9 cellular contexts compared by ENCODE assay signal in the genomic region with DNA sequence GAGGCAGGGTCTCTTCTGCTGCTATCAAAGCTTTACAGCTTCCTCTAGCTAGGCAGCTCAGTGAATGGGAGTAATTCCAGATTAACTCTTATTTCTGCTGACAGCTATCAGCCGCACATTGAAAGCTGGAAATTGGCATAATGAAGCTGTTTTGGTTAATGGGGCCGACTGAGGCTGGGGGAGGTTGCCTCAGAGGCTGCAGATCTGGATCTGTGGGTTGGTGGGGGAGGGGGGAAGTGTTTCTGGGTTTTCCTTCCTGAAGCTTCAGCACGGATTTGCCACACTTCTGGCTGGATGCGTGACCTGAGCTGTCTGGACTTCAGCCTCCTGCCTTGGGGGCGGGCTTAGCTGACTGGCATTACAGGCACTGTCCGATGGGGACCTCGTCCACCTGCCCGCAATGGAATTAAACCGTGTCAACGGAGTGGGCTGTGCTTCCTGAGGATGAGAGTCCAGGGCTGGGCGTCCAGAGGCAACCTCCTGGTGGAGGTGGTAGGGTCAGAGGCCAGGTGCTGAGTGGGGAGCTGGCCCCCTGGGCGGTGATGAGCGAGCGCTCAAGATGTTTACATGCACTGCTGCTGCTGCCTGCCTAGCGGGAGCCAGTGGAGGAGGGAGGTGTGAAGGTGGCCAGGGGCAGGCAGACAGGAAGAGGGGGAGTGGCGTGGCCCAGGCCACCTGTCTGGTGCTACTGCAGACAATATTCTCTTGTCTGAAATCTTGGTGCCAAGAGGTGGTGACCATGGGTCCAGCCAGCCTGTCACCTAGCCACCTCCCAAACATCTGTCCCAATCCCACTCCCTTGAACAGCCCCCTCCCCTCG. TPM values are rescaled to one million over a fixed set of nuclear protein-coding genes. Genes with fewer than 3 reads are reported as not detected.
DNase-seq lines count a peak whose midpoint lies in the region; ATAC-seq and TF ChIP-seq lines count a peak whose summit lies in the region.
"Had no signal": no experiment of that assay in that cellular context is flagged by ENCODE, and none has a peak within 500 bp of the region (broad histone marks: within the 10 kb centered on the region; RNA-seq: fewer than 3 reads in every experiment).

No MANE protein-coding gene starts in this region.

- H3K4me3 ChIP-seq in H7 (ENCODE audit: insufficient read depth, low read depth, low read length) (peak overlapping the region; percentile 19; the same call in 1 of the 2 replicates), body of pancreas (no peak overlapping the region), neural cell (ENCODE audit: low read length) (peak overlapping the region; percentile 61), esophagus squamous epithelium (no peak overlapping the region)

- no peaks in the 10 kb centered on the region for H4K20me1 ChIP-seq in neural cell (ENCODE audit: insufficient read depth)

- peak overlapping the region; percentile 80 for H3K9ac ChIP-seq in neural cell (ENCODE audit: low read length)

- H2AFZ ChIP-seq in neural cell (ENCODE audit: low read depth, low read length), result peak overlapping the region; percentile 37

- H3K36me3 ChIP-seq in H7 (replicated peaks; ENCODE audit: control insufficient read depth, insufficient read depth, low read length) (no peaks in the 10 kb centered on the region), body of pancreas (replicated peaks in 1 of 2; ENCODE audit: insufficient read depth in 1 of 2, low read depth in 2 of 2) (no peaks in the 10 kb centered on the region), neural cell (ENCODE audit: insufficient read depth, low read length) (no peaks in the 10 kb centered on the region), esophagus squamous epithelium (no peaks in the 10 kb centered on the region)

- H3K79me2 ChIP-seq in neural cell (replicated peaks; ENCODE audit: insufficient read depth, low read length), result no peaks in the 10 kb centered on the region

- TF ChIP-seq EP300 in neural cell (conservative IDR thresholded peaks at IDR 0.05; ENCODE audit: poor library complexity, severe bottlenecking), result peak; percentile 90

- H3F3A ChIP-seq in neural cell (ENCODE audit: insufficient read depth, low read length, poor library complexity, severe bottlenecking), result peaks cover 14% of the 10 kb centered on the region

- peak overlapping the region; percentile 84 for H3K4me2 ChIP-seq in neural cell (ENCODE audit: low read length)

- H3K9me2 ChIP-seq in neural cell (ENCODE audit: insufficient read depth, low read length), result no peaks in the 10 kb centered on the region

- ATAC-seq in body of pancreas, result peak; percentile 25

- H3K27me3 ChIP-seq in H7 (ENCODE audit: control insufficient read depth, insufficient read depth, low read length), result peaks cover 8% of the 10 kb centered on the region
- no peaks in the 10 kb centered on the region for H3K27me3 ChIP-seq in body of pancreas
- peaks cover under 1% of the 10 kb centered on the region for H3K27me3 ChIP-seq in neural cell (ENCODE audit: insufficient read depth, low read depth, low read length)
- H3K27me3 ChIP-seq in esophagus squamous epithelium, result peaks cover 0 to 77% (median 0%) of the 10 kb centered on the region in 4 donors

- TF ChIP-seq CTCF in body of pancreas (IDR thresholded peaks at IDR 0.05), result no peak
- TF ChIP-seq CTCF in neural cell (IDR thresholded peaks at IDR 0.05; ENCODE audit: poor library complexity, severe bottlenecking), result no peak
- TF ChIP-seq CTCF in esophagus squamous epithelium (IDR thresholded peaks at IDR 0.05), result no peak

- no peak for TF ChIP-seq POLR2A in body of pancreas (IDR thresholded peaks at IDR 0.05)
- no peak for TF ChIP-seq POLR2A in esophagus squamous epithelium (IDR thresholded peaks at IDR 0.05)

- TF ChIP-seq RAD21 in neural cell (conservative IDR thresholded peaks at IDR 0.05), result peak; percentile 62

- intact Hi-C loops in body of pancreas (cut with DNase I), result loop anchor here (5.0 kb wide), 1 partner anchor 69 kb away; no protein-coding TSS in a partner anchor
- intact Hi-C loops in esophagus squamous epithelium (cut with DNase I), result loop anchor here (2.0 to 10.0 kb wide), 2 partner anchors 77 to 143 kb away; no protein-coding TSS in a partner anchor

- DNase-seq in H7 (peak; percentile 85), NCI-H2196 (lab: John Stamatoyannopoulos, UW; ENCODE audit: unreplicated experiment) (peak; percentile 89), body of pancreas (peak in 3 of 4 donors; percentile 51 to 61 (median 56)), germinal center (ENCODE audit: low spot score) (no peak), Kasumi-1 (lab: John Stamatoyannopoulos, UW) (no peak), esophagus squamous epithelium (lab: John Stamatoyannopoulos, UW) (no peak)
- DNase-seq in activated effector memory CD4-positive, alpha-beta T cell treated with anti-CD3 and anti-CD28 coated beads, Interleukin-2, amount 50 U/mL, for 16 hours, result no peak
- DNase-seq: stimulated activated CD4-positive, alpha-beta T cell treated with anti-CD3 and anti-CD28 coated beads, Interleukin-12 subunit alpha, Interleukin-12 subunit beta, amount 100 ng/mL, for 4 hours had no signal

- WGBS in body of pancreas, 2 donors, result 34 to 37% methylated on average over 8 to 17 of the region's 17 CpGs
- 38 to 53% methylated on average over 5 to 9 of the region's 17 CpGs for WGBS in esophagus squamous epithelium, 2 donors

- H3K4me1 ChIP-seq in body of pancreas, result peaks cover 29% of the 10 kb centered on the region
- peaks cover 0 to 16% (median 0%) of the 10 kb centered on the region in 3 donors for H3K4me1 ChIP-seq in esophagus squamous epithelium

- no peaks in the 10 kb centered on the region for H3K9me3 ChIP-seq in body of pancreas
- H3K9me3 ChIP-seq in neural cell (ENCODE audit: low read length), result no peaks in the 10 kb centered on the region
- H3K9me3 ChIP-seq in esophagus squamous epithelium, result no peaks in the 10 kb centered on the region

- H3K27ac ChIP-seq in body of pancreas (peak overlapping the region in 3 of 4 donors; percentile 5 to 14 (median 12)), neural cell (ENCODE audit: low read length) (peak overlapping the region; percentile 98), esophagus squamous epithelium (no peak overlapping the region)

TF ChIP-seq in neural cell, 6 proteins besides CTCF, POLR2A, EP300 and RAD21:
- peak; percentile 70 for TF ChIP-seq SMC3 (conservative IDR thresholded peaks at IDR 0.05; ENCODE audit: poor library complexity)
- TF ChIP-seq MXI1 (conservative IDR thresholded peaks at IDR 0.05; ENCODE audit: poor library complexity, severe bottlenecking), result peak; percentile 24
- TF ChIP-seq POLR2AphosphoS5 (IDR thresholded peaks at IDR 0.05), result peak; percentile 73
- TF ChIP-seq TAF1 (IDR thresholded peaks at IDR 0.05; ENCODE audit: low read depth), result no peak
- TF ChIP-seq, protein P1, sequence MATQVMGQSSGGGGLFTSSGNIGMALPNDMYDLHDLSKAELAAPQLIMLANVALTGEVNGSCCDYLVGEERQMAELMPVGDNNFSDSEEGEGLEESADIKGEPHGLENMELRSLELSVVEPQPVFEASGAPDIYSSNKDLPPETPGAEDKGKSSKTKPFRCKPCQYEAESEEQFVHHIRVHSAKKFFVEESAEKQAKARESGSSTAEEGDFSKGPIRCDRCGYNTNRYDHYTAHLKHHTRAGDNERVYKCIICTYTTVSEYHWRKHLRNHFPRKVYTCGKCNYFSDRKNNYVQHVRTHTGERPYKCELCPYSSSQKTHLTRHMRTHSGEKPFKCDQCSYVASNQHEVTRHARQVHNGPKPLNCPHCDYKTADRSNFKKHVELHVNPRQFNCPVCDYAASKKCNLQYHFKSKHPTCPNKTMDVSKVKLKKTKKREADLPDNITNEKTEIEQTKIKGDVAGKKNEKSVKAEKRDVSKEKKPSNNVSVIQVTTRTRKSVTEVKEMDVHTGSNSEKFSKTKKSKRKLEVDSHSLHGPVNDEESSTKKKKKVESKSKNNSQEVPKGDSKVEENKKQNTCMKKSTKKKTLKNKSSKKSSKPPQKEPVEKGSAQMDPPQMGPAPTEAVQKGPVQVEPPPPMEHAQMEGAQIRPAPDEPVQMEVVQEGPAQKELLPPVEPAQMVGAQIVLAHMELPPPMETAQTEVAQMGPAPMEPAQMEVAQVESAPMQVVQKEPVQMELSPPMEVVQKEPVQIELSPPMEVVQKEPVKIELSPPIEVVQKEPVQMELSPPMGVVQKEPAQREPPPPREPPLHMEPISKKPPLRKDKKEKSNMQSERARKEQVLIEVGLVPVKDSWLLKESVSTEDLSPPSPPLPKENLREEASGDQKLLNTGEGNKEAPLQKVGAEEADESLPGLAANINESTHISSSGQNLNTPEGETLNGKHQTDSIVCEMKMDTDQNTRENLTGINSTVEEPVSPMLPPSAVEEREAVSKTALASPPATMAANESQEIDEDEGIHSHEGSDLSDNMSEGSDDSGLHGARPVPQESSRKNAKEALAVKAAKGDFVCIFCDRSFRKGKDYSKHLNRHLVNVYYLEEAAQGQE (IDR thresholded peaks at IDR 0.05; ENCODE audit: borderline replicate concordance), result no peak
- TF ChIP-seq EZH2 (IDR thresholded peaks at IDR 0.05; ENCODE audit: borderline replicate concordance, insufficient read depth, low read length, poor library complexity, severe bottlenecking), result no peak

RNA-seq across cellular contexts. Expression of a gene that starts 6.7 kb away (rescaled TPM):
- total RNA-seq in H7 (2014; rRNA removed; shearing (Covaris generic)), result 0.33 and 0.48 TPM in 2 replicates
- total RNA-seq in body of pancreas, result 100 to 1,000 TPM; 130 to 163 TPM
- 0.08 TPM in 1 of 2 replicates, not detected in the other for polyA plus RNA-seq in neural cell
- polyA minus RNA-seq in neural cell, result not detected in 2 replicates
- total RNA-seq in esophagus squamous epithelium, result 10 to 100 TPM; 19.6 to 93.7 (median 34.1) TPM

Comparison
In these comparisons a context has a peak if more than half of its experiments do, and no peak if none do; other contexts are left out.
1. DNase-seq: peak in H7 (single experiment), NCI-H2196 (single experiment) and body of pancreas (3 of 4); none in activated effector memory CD4-positive, alpha-beta T cell treated with anti-CD3 and anti-CD28 coated beads, Interleukin-2, amount 50 U/mL, for 16 hours (single experiment), germinal center (single experiment), Kasumi-1 (0 of 2) and esophagus squamous epithelium (single experiment).
2. H3K4me3 ChIP-seq: peak in H7 (single experiment) and neural cell (single experiment); none in body of pancreas (0 of 2) and esophagus squamous epithelium (0 of 4).
3. H3K27ac ChIP-seq: peak in body of pancreas (3 of 4) and neural cell (single experiment); none in esophagus squamous epithelium (0 of 4).
4. RNA of a gene that starts 6.7 kb away (total RNA-seq): 130 to 163 TPM in body of pancreas and 19.6 to 93.7 TPM in esophagus squamous epithelium; 0.33 to 0.48 TPM in H7; every median in the first group is over 10 times any median in the second.